Comparison of ENCODE assay signal across 16 cellular contexts in the genomic region with DNA sequence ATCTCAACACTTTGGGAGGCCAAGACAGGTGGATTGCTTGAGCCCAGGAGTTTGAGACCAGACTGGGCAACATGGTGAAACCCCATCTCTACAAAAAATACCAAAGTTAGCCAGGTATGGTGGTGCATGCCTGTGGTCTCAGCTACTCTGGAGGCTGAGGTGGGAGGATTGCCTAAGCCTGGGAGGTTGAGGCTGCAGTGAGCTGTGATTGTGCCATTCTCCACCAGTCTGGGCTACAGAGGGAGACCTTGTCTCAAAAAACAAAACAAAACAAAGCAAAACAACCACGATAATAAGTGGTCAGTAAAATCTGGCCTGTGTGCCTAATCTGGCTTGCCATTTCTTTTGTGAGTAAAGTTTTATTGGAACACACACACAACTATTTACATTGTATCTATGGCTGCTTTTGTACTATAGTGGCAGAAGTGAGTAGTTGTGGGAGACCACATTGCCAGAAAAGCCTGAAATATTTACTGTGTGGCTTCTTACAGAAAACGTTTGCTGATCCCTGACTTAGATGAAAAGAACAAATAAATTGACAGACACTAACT. TPM values are rescaled to one million over a fixed set of nuclear protein-coding genes. Genes with fewer than 3 reads are reported as not detected.
DNase-seq lines count a peak whose midpoint lies in the region; ATAC-seq, FAIRE-seq and TF ChIP-seq lines count a peak whose summit lies in the region.
"Had no signal": no experiment of that assay in that cellular context is flagged by ENCODE, and none has a peak within 500 bp of the region (broad histone marks: within the 10 kb centered on the region; RNA-seq: fewer than 3 reads in every experiment).

No MANE protein-coding gene starts in this region.

- RAD21 ChIA-PET in GM12878 (lab: Charles Lee; ENCODE audit: unreplicated experiment) = no interaction called here

- no TSS peak for BruUV-seq in GM12878 (replicated peaks; lab: Mats Ljungman, UMichigan)

- H3K27ac Mint-ChIP-seq in CD4-positive, alpha-beta memory T cell = peak overlapping the region in 5 of 7 donors; percentile 10 to 70 (median 50)
- peak overlapping the region; percentile 4 to 83 for H3K27ac Mint-ChIP-seq in natural killer cell treated with Interleukin-12 subunit alpha and Interleukin-12 subunit beta and Interleukin-15 and Interleukin-18, amount 100 ng/mL, for 72 hours
- H3K27ac Mint-ChIP-seq: H9, IgD-negative memory B cell had no signal

- H2AK5ac ChIP-seq in mesendoderm (ENCODE audit: low read length) = no peak overlapping the region

- no peak for FAIRE-seq in GM12878 (lab: Jason Lieb, UNC)

- H3K4me1 Mint-ChIP-seq in CD4-positive, alpha-beta memory T cell = peaks cover 8 to 12% (median 10%) of the 10 kb centered on the region in 4 donors
- H3K4me1 Mint-ChIP-seq in natural killer cell treated with Interleukin-12 subunit alpha and Interleukin-12 subunit beta and Interleukin-15 and Interleukin-18, amount 100 ng/mL, for 72 hours (ENCODE audit: low read depth in 2 of 2) = peaks cover 8 to 10% of the 10 kb centered on the region in 2 donors
- H3K4me1 Mint-ChIP-seq: H9, IgD-negative memory B cell had no signal

- H4K20me1 ChIP-seq in GM12878 (ENCODE audit: control insufficient read depth, insufficient read depth) = no peaks in the 10 kb centered on the region

- no peak overlapping the region for H3K18ac ChIP-seq in mesendoderm (ENCODE audit: low read length)

- no peak overlapping the region for H2BK120ac ChIP-seq in mesendoderm (ENCODE audit: low read depth, low read length)

- H3K36me3 ChIP-seq in CD4-positive, alpha-beta memory T cell (ENCODE audit: insufficient read depth, low read length) = no peaks in the 10 kb centered on the region
- H3K36me3 ChIP-seq in GM12878 (ENCODE audit: control insufficient read depth in 2 of 2, insufficient read depth in 2 of 2, low read length in 1 of 2) (no peaks in the 10 kb centered on the region), mesendoderm (ENCODE audit: control insufficient read depth, insufficient read depth, low read length) (no peaks in the 10 kb centered on the region)

- no peak overlapping the region for H3K4me3 ChIP-seq in CD4-positive, alpha-beta memory T cell (ENCODE audit: low read length in 2 of 2)
- no peak overlapping the region for H3K4me3 ChIP-seq in GM12878
- H3K4me3 ChIP-seq in mesendoderm (ENCODE audit: low read length) = no peak overlapping the region

- no peaks in the 10 kb centered on the region for H3K79me2 ChIP-seq in GM12878 (ENCODE audit: control insufficient read depth, insufficient read depth, low read length)
- H3K79me2 ChIP-seq in mesendoderm (ENCODE audit: control insufficient read depth, insufficient read depth, low read length) = no peaks in the 10 kb centered on the region

- no peaks in the 10 kb centered on the region for H3K27me3 Mint-ChIP-seq in CD4-positive, alpha-beta memory T cell
- H3K27me3 Mint-ChIP-seq in natural killer cell treated with Interleukin-12 subunit alpha and Interleukin-12 subunit beta and Interleukin-15 and Interleukin-18, amount 100 ng/mL, for 72 hours = no peaks in the 10 kb centered on the region
- H3K27me3 Mint-ChIP-seq: IgD-negative memory B cell had no signal

- 48% methylated on average over 2 of the region's 2 CpGs for WGBS in GM12878 (ENCODE audit: insufficient coverage, insufficient replicate concordance, low lambda C conversion rate, missing lambda C conversion rate)
- WGBS in mesendoderm (ENCODE audit: extremely low coverage, insufficient coverage, low lambda C conversion rate) = no CpG with 5 or more reads among the region's 2 CpGs

- ATAC-seq in GM12878 = no peak
- no peak for ATAC-seq in natural killer cell treated with Interleukin-12 subunit alpha and Interleukin-12 subunit beta and Interleukin-15 and Interleukin-18, amount 100 ng/mL, for 72 hours
- ATAC-seq in GM21381 (IDR thresholded peaks at IDR 0.05; ENCODE audit: unreplicated experiment) = no peak

- no peak overlapping the region for H3K27ac ChIP-seq in CD4-positive, alpha-beta memory T cell (ENCODE audit: low read depth, low read length)
- H3K27ac ChIP-seq in GM12878 (ENCODE audit: control insufficient read depth, insufficient read depth) = no peak overlapping the region
- H3K27ac ChIP-seq in mesendoderm (ENCODE audit: low read depth, low read length) = no peak overlapping the region

- H2AFZ ChIP-seq in GM12878 (ENCODE audit: control insufficient read depth, low read depth, low read length) = no peak overlapping the region

- H3K4me3 Mint-ChIP-seq in CD4-positive, alpha-beta memory T cell = no peak overlapping the region
- H3K4me3 Mint-ChIP-seq in natural killer cell treated with Interleukin-12 subunit alpha and Interleukin-12 subunit beta and Interleukin-15 and Interleukin-18, amount 100 ng/mL, for 72 hours = no peak overlapping the region
- H3K4me3 Mint-ChIP-seq: H9, IgD-negative memory B cell had no signal

- CTCF ChIA-PET in CD4-positive, alpha-beta memory T cell (lab: Charles Lee; ENCODE audit: partially characterized antibody) = interaction anchor here (0.9 to 1.3 kb wide), 3 partner anchors 8 to 69 kb away, joined by 3 read pairs; no protein-coding TSS in a partner anchor
- CTCF ChIA-PET in GM12878 (lab: Yijun Ruan, JAX) = no interaction called here

- no peak for TF ChIP-seq CTCF in GM12878 (IDR thresholded peaks at IDR 0.05 in 2 of 3, conservative IDR thresholded peaks at IDR 0.05 in 1 of 3; ENCODE audit: control insufficient read depth in 2 of 3, extremely low read depth in 1 of 3, insufficient read depth in 1 of 3, low read depth in 3 of 3, low read length in 3 of 3)

- TF ChIP-seq EP300 in GM12878 (IDR thresholded peaks at IDR 0.05; ENCODE audit: borderline replicate concordance in 1 of 2, control insufficient read depth in 1 of 2, low read depth in 2 of 2, low read length in 2 of 2) = no peak

- H3K56ac ChIP-seq in mesendoderm (ENCODE audit: low read length) = no peak overlapping the region

- no peak overlapping the region for H2BK5ac ChIP-seq in mesendoderm (ENCODE audit: low read length)

- intact Hi-C loops in CD4-positive, alpha-beta memory T cell (cut with micrococcal nuclease) = no loop called here
- intact Hi-C loops in GM12878 (cut with micrococcal nuclease; ENCODE audit: unreplicated experiment) = no loop called here

- H4K8ac ChIP-seq in mesendoderm (ENCODE audit: low read depth, low read length) = no peak overlapping the region

- H4K5ac ChIP-seq in mesendoderm (ENCODE audit: low read length) = no peak overlapping the region

- peaks cover 13% of the 10 kb centered on the region for H3K4me1 ChIP-seq in CD4-positive, alpha-beta memory T cell (ENCODE audit: insufficient read depth, low read length)
- H3K4me1 ChIP-seq in GM12878 (ENCODE audit: control insufficient read depth, insufficient read depth, low read length) (no peaks in the 10 kb centered on the region), mesendoderm (ENCODE audit: control insufficient read depth, low read depth, low read length) (no peaks in the 10 kb centered on the region)

- TF ChIP-seq RAD21 in GM12878 (IDR thresholded peaks at IDR 0.05; ENCODE audit: insufficient read depth, low read depth, low read length) = no peak

- POLR2A ChIA-PET in CD4-positive, alpha-beta memory T cell (lab: Charles Lee; ENCODE audit: partially characterized antibody) = interaction anchor here (0.7 to 2.5 kb wide), 5 partner anchors 10 to 55 kb away, joined by 3 to 9 read pairs (median 3); a partner anchor contains a TSS
- POLR2A ChIA-PET in GM12878 (lab: Charles Lee) = no interaction called here

- peaks cover 0 to 49% (median 29%) of the 10 kb centered on the region in 8 donors for H3K9me3 Mint-ChIP-seq in CD4-positive, alpha-beta memory T cell
- H3K9me3 Mint-ChIP-seq in natural killer cell treated with Interleukin-12 subunit alpha and Interleukin-12 subunit beta and Interleukin-15 and Interleukin-18, amount 100 ng/mL, for 72 hours = peaks cover 4% of the 10 kb centered on the region

- DNase-seq in CD4-positive, alpha-beta memory T cell = no peak
- DNase-seq in LoVo (ENCODE audit: low spot score) = peak; percentile 13
- DNase-seq in GM12878 (ENCODE audit: low read depth, low spot score) = no peak
- DNase-seq in natural killer cell treated with Interleukin-12 subunit alpha and Interleukin-12 subunit beta and Interleukin-15 and Interleukin-18, amount 100 ng/mL, for 72 hours (ENCODE audit: low spot score) = no peak
- DNase-seq in mesendoderm = no peak
- DNase-seq in NCI-H748 treated with DMSO at 0.1 percent for 48 hours (lab: John Stamatoyannopoulos, UW) = no peak
- DNase-seq: COR-L47, DMS153, H9, NCI-H1436, NCI-H2029, NCI-H2171 treated with DMSO at 0.1 percent for 48 hours, NCI-H446 treated with DMSO at 0.1 percent for 48 hours, NCI-H774 had no signal

- in situ Hi-C loops in GM12878 (cut with MboI) = no loop called here

- no peak overlapping the region for H2BK15ac ChIP-seq in mesendoderm (replicated peaks; ENCODE audit: low read depth)

- TF ChIP-seq POLR2A in GM12878 (IDR thresholded peaks at IDR 0.05; ENCODE audit: low read depth, low read length) = no peak

- H3K4ac ChIP-seq in mesendoderm (ENCODE audit: low read depth, low read length) = no peak overlapping the region

- SMC1A ChIA-PET in GM12878 (lab: Charles Lee; ENCODE audit: uncharacterized antibody, unreplicated experiment) = no interaction called here

- H3K36me3 Mint-ChIP-seq in CD4-positive, alpha-beta memory T cell = peaks cover 20 to 23% of the 10 kb centered on the region in 2 donors
- H3K36me3 Mint-ChIP-seq in natural killer cell treated with Interleukin-12 subunit alpha and Interleukin-12 subunit beta and Interleukin-15 and Interleukin-18, amount 100 ng/mL, for 72 hours = peaks cover 21% of the 10 kb centered on the region

- no peaks in the 10 kb centered on the region for H3K27me3 ChIP-seq in CD4-positive, alpha-beta memory T cell (ENCODE audit: insufficient read depth, low read length)
- H3K27me3 ChIP-seq in GM12878 (replicated peaks in 1 of 2; ENCODE audit: control insufficient read depth in 2 of 2, insufficient read depth in 2 of 2, low read length in 1 of 2) = no peaks in the 10 kb centered on the region
- no peaks in the 10 kb centered on the region for H3K27me3 ChIP-seq in mesendoderm (ENCODE audit: insufficient read depth, low read length, poor library complexity)

- H3K9ac ChIP-seq in GM12878 (ENCODE audit: control insufficient read depth, insufficient read depth, low read length) (no peak overlapping the region), mesendoderm (ENCODE audit: low read length) (no peak overlapping the region)

- no peak overlapping the region for H3K23ac ChIP-seq in mesendoderm (ENCODE audit: low read length)

- H3K79me1 ChIP-seq in mesendoderm (ENCODE audit: low read length) = no peaks in the 10 kb centered on the region

- H3K4me2 ChIP-seq in GM12878 (ENCODE audit: control insufficient read depth, insufficient read depth) (no peak overlapping the region), mesendoderm (ENCODE audit: low read length) (no peak overlapping the region)

- H3K9me3 ChIP-seq in CD4-positive, alpha-beta memory T cell (ENCODE audit: control insufficient read depth in 1 of 2, low read length in 2 of 2) = peaks cover 5 to 12% of the 10 kb centered on the region in 2 donors
- H3K9me3 ChIP-seq in GM12878 (replicated peaks; ENCODE audit: control insufficient read depth, insufficient read depth, low read length) = peaks cover 7% of the 10 kb centered on the region; the same call in 2 of the 3 replicates

RNA-seq across cellular contexts. Expression of a gene that starts 19.4 kb away (rescaled TPM):
- total RNA-seq in CD4-positive, alpha-beta memory T cell = 10 to 100 TPM; 51.2 to 55.8 TPM
- 100 to 1,000 TPM in 1 of 2 donors, 10 to 100 TPM in 1; 98.9 to 161 TPM for polyA plus RNA-seq in CD4-positive, alpha-beta memory T cell
- total RNA-seq in GM12878 (2013; cell fraction: nucleolus; rRNA removed) = 10.8 and 18.1 TPM in 2 replicates
- total RNA-seq in GM12878 (2014; rRNA removed) (3.3 and 5.2 TPM in 2 replicates), GM12878 (2014; rRNA removed; fragmentation: Illumina TruSeq; extraction: Trizol) (2.4 and 3.5 TPM in 2 replicates), GM12878 (2021) (2.1 and 2.3 TPM in 2 replicates)
- 2.8 TPM for polyA plus RNA-seq in GM12878 (2011; ENCODE audit: low read depth)
- polyA plus RNA-seq in GM12878 (2011; rRNA removed) (5.5 and 7.3 TPM in 2 replicates), GM12878 (2014; fragmentation: Illumina TruSeq; extraction: Trizol) (3.4 and 3.7 TPM in 2 replicates), GM12878 (2014; fragmentation: Nextera tagmentation; extraction: Ambion mirVana) (1 to 10 TPM; 6.3 to 6.5 TPM), GM12878 (2014; rRNA removed) (2.4 and 2.7 TPM in 2 replicates), GM12878 (2016; fragmentation: Nextera tagmentation; extraction: Ambion mirVana) (1 to 10 TPM; 4.0 to 4.5 TPM)
- 3.9 and 4.3 TPM in 2 replicates for polyA plus RNA-seq in GM12878 (2011; cell fraction: cytosol; rRNA removed)
- polyA plus RNA-seq in GM12878 (2011; cell fraction: nucleus; rRNA removed) = 2.6 and 2.7 TPM in 2 replicates
- polyA plus RNA-seq in GM12878 (2012) = 1.4 and 1.8 TPM in 2 replicates
- polyA minus RNA-seq in GM12878 (2011; rRNA and poly(A)+ RNA removed) = 5.2 and 5.6 TPM in 2 replicates
- 2.5 and 3.9 TPM in 2 replicates for polyA minus RNA-seq in GM12878 (2011; cell fraction: cytosol; rRNA and poly(A)+ RNA removed)
- 4.2 and 5.7 TPM in 2 replicates for polyA minus RNA-seq in GM12878 (2011; cell fraction: nucleus; rRNA and poly(A)+ RNA removed)
- 10 to 100 TPM in 1 of 2 donors, 1 to 10 TPM in 1; 6.7 to 23.2 TPM for total RNA-seq in natural killer cell treated with Interleukin-12 subunit alpha and Interleukin-12 subunit beta and Interleukin-15 and Interleukin-18, amount 100 ng/mL, for 72 hours
- polyA plus RNA-seq in mesendoderm (2013, experiment 1 of 2) = 4.5 TPM
- polyA plus RNA-seq in mesendoderm (2013, experiment 2 of 2) = 4.6 TPM

RNA-seq across cellular contexts. Expression of a gene that starts 20.5 kb away (rescaled TPM):
- total RNA-seq in CD4-positive, alpha-beta memory T cell = 100 to 1,000 TPM; 226 to 247 TPM
- polyA plus RNA-seq in CD4-positive, alpha-beta memory T cell = 100 to 1,000 TPM; 363 to 502 TPM
- 166 and 176 TPM in 2 replicates for total RNA-seq in GM12878 (2013; cell fraction: nucleolus; rRNA removed)
- 203 and 209 TPM in 2 replicates for total RNA-seq in GM12878 (2014; rRNA removed)
- total RNA-seq in GM12878 (2014; rRNA removed; fragmentation: Illumina TruSeq; extraction: Trizol) = 126 and 139 TPM in 2 replicates
- 134 and 135 TPM in 2 replicates for total RNA-seq in GM12878 (2021)
- polyA plus RNA-seq in GM12878 (2011; ENCODE audit: low read depth) = 70.7 TPM
- polyA plus RNA-seq in GM12878 (2011; rRNA removed) = 175 and 192 TPM in 2 replicates
- polyA plus RNA-seq in GM12878 (2011; cell fraction: cytosol; rRNA removed) = 159 and 184 TPM in 2 replicates
- polyA plus RNA-seq in GM12878 (2011; cell fraction: nucleus; rRNA removed) = 112 and 153 TPM in 2 replicates
- 108 and 148 TPM in 2 replicates for polyA plus RNA-seq in GM12878 (2012)
- polyA plus RNA-seq in GM12878 (2014; fragmentation: Illumina TruSeq; extraction: Trizol) = 146 and 160 TPM in 2 replicates
- 100 to 1,000 TPM in 1 of 2 experiments, 10 to 100 TPM in 1; 65.4 to 101 TPM for polyA plus RNA-seq in GM12878 (2014; fragmentation: Nextera tagmentation; extraction: Ambion mirVana)
- polyA plus RNA-seq in GM12878 (2014; rRNA removed) = 103 and 113 TPM in 2 replicates
- 100 to 1,000 TPM; 138 to 151 TPM for polyA plus RNA-seq in GM12878 (2016; fragmentation: Nextera tagmentation; extraction: Ambion mirVana)
- 250 and 302 TPM in 2 replicates for polyA minus RNA-seq in GM12878 (2011; rRNA and poly(A)+ RNA removed)
- polyA minus RNA-seq in GM12878 (2011; cell fraction: cytosol; rRNA and poly(A)+ RNA removed) = 74.3 and 110 TPM in 2 replicates
- polyA minus RNA-seq in GM12878 (2011; cell fraction: nucleus; rRNA and poly(A)+ RNA removed) = 65.3 and 71.5 TPM in 2 replicates
- 100 to 1,000 TPM; 213 to 346 TPM for total RNA-seq in natural killer cell treated with Interleukin-12 subunit alpha and Interleukin-12 subunit beta and Interleukin-15 and Interleukin-18, amount 100 ng/mL, for 72 hours
- polyA plus RNA-seq in mesendoderm (2013, experiment 1 of 2) = 99.7 TPM
- polyA plus RNA-seq in mesendoderm (2013, experiment 2 of 2) = 96.3 TPM

RNA-seq across cellular contexts. Expression of a gene that starts 55.6 kb away (rescaled TPM):
- 10 to 100 TPM; 52.4 to 52.8 TPM for total RNA-seq in CD4-positive, alpha-beta memory T cell
- 10 to 100 TPM; 22.3 to 28.1 TPM for polyA plus RNA-seq in CD4-positive, alpha-beta memory T cell
- 47.9 and 54.4 TPM in 2 replicates for total RNA-seq in GM12878 (2013; cell fraction: nucleolus; rRNA removed)
- total RNA-seq in GM12878 (2014; rRNA removed) (1.7 and 2.0 TPM in 2 replicates), GM12878 (2014; rRNA removed; fragmentation: Illumina TruSeq; extraction: Trizol) (1.9 and 2.1 TPM in 2 replicates), GM12878 (2021) (3.1 and 5.2 TPM in 2 replicates)
- polyA plus RNA-seq in GM12878 (2011; ENCODE audit: low read depth) = 3.9 TPM
- polyA plus RNA-seq in GM12878 (2011; rRNA removed) (12.9 and 16.3 TPM in 2 replicates), GM12878 (2014; fragmentation: Illumina TruSeq; extraction: Trizol) (3.6 and 4.2 TPM in 2 replicates), GM12878 (2014; fragmentation: Nextera tagmentation; extraction: Ambion mirVana) (under 1 TPM; 0.50 to 0.64 TPM), GM12878 (2014; rRNA removed) (2.9 and 3.6 TPM in 2 replicates), GM12878 (2016; fragmentation: Nextera tagmentation; extraction: Ambion mirVana) (1 to 10 TPM; 1.5 to 2.4 TPM)
- 18.6 and 19.4 TPM in 2 replicates for polyA plus RNA-seq in GM12878 (2011; cell fraction: cytosol; rRNA removed)
- 96.2 and 117 TPM in 2 replicates for polyA plus RNA-seq in GM12878 (2011; cell fraction: nucleus; rRNA removed)
- 4.9 and 5.4 TPM in 2 replicates for polyA plus RNA-seq in GM12878 (2012)
- polyA minus RNA-seq in GM12878 (2011; rRNA and poly(A)+ RNA removed) = 10.8 and 12.0 TPM in 2 replicates
- 7.2 and 9.0 TPM in 2 replicates for polyA minus RNA-seq in GM12878 (2011; cell fraction: cytosol; rRNA and poly(A)+ RNA removed)
- polyA minus RNA-seq in GM12878 (2011; cell fraction: nucleus; rRNA and poly(A)+ RNA removed) = 5.4 and 9.3 TPM in 2 replicates
- total RNA-seq in natural killer cell treated with Interleukin-12 subunit alpha and Interleukin-12 subunit beta and Interleukin-15 and Interleukin-18, amount 100 ng/mL, for 72 hours = 10 to 100 TPM in 1 of 2 donors, 1 to 10 TPM in 1; 8.4 to 15.9 TPM
- polyA plus RNA-seq in mesendoderm (2013, experiment 1 of 2) = 407 TPM
- 429 TPM for polyA plus RNA-seq in mesendoderm (2013, experiment 2 of 2)
